Comparison of ENCODE assay signal across 1 cellular context in the genomic region with DNA sequence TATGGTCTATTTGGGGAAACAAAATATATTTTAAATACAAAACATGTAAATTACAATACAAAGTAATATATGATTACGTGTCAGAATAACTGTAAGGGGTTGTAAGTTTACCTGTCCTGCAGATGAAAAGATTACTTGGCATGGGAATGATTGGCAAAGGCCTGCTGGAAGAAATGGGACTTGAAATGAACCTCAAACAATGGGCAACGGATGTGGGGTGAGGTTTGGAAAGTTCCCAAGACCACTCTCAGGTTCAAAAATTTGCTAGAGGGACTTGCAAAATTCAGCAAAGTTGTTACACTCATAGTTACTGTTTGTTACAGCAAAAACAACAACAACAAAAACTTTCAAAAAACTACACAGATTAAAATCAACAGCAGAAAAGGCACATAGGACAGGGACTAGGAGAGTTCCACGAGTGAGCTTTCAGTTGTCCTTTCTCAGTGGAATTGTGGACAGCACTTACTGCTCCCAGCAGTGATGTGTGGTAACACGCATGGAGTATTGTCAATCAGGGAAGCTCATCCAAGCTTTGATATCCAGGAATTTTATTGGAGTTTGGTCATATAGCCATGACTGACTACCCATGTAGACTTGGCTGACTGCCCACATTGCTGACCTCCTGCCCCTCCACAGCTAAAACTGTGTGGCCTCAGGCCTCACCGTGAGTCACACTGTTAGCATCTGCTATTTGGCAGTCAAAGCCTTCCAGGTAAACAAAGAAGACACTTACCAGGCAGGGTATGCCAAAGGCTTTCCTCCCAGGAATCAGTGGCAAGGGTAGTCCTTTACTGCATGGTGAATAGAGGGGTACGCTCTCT.
TF ChIP-seq lines count a peak whose summit lies in the region.

No MANE protein-coding gene starts in this region.

TF ChIP-seq in HepG2, 621 proteins besides CTCF, POLR2A, EP300 and RAD21 (continued from another document and continues in another):
- TF ChIP-seq ZBTB2 (CRISPR knock-in tag; IDR thresholded peaks at IDR 0.05; ENCODE audit: low read depth), result no peak
- TF ChIP-seq NKX3-1 (CRISPR knock-in tag; IDR thresholded peaks at IDR 0.05), result no peak
- TF ChIP-seq ZNF644 (CRISPR knock-in tag; IDR thresholded peaks at IDR 0.05; ENCODE audit: low read depth), result peak; percentile 77; the same call in 1 of the 2 replicates
- TF ChIP-seq, protein P1, sequence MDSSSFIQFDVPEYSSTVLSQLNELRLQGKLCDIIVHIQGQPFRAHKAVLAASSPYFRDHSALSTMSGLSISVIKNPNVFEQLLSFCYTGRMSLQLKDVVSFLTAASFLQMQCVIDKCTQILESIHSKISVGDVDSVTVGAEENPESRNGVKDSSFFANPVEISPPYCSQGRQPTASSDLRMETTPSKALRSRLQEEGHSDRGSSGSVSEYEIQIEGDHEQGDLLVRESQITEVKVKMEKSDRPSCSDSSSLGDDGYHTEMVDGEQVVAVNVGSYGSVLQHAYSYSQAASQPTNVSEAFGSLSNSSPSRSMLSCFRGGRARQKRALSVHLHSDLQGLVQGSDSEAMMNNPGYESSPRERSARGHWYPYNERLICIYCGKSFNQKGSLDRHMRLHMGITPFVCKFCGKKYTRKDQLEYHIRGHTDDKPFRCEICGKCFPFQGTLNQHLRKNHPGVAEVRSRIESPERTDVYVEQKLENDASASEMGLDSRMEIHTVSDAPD (CRISPR knock-in tag; IDR thresholded peaks at IDR 0.05), result peak; percentile 91
- TF ChIP-seq KLF15 (CRISPR knock-in tag; IDR thresholded peaks at IDR 0.05; ENCODE audit: borderline replicate concordance), result no peak
- TF ChIP-seq HMG20A (CRISPR knock-in tag; IDR thresholded peaks at IDR 0.05; ENCODE audit: borderline replicate concordance), result peak; percentile 89; the same call in 1 of the 2 replicates
- peak; percentile 32; the same call in 1 of the 2 replicates for TF ChIP-seq SMARCE1 (IDR thresholded peaks at IDR 0.05; ENCODE audit: borderline replicate concordance)
- TF ChIP-seq FOXJ3 (CRISPR knock-in tag; IDR thresholded peaks at IDR 0.05; ENCODE audit: borderline replicate concordance), result no peak
- no peak for TF ChIP-seq ZKSCAN5 (CRISPR knock-in tag; IDR thresholded peaks at IDR 0.05)
- TF ChIP-seq SRSF9 (IDR thresholded peaks at IDR 0.05; ENCODE audit: borderline replicate concordance, insufficient read depth, low read depth, low read length, poor library complexity, severe bottlenecking), result no peak
- TF ChIP-seq ZNF136 (CRISPR knock-in tag; IDR thresholded peaks at IDR 0.05; ENCODE audit: low read depth), result 0 out of 2 replicates have a peak, but pooled peaks have one; percentile 57
- no peak for TF ChIP-seq ZFP62 (CRISPR knock-in tag; IDR thresholded peaks at IDR 0.05)
- no peak for TF ChIP-seq RBM39 (IDR thresholded peaks at IDR 0.05; ENCODE audit: low read depth, low read length, poor library complexity, severe bottlenecking)
- peak; percentile 52; the same call in 1 of the 2 replicates for TF ChIP-seq ZNF792 (CRISPR knock-in tag; IDR thresholded peaks at IDR 0.05)
- TF ChIP-seq SOX13 (IDR thresholded peaks at IDR 0.05), result no peak
- TF ChIP-seq SOX13 (CRISPR knock-in tag; conservative IDR thresholded peaks at IDR 0.05 in 1 of 2, IDR thresholded peaks at IDR 0.05 in 1 of 2), result peak in 1 of 2 experiments; percentile 73; a peak in 2 of 4 replicates
- peak; percentile 72; the same call in 1 of the 2 replicates for TF ChIP-seq LCORL (IDR thresholded peaks at IDR 0.05)
- TF ChIP-seq LCORL (CRISPR knock-in tag; IDR thresholded peaks at IDR 0.05), result peak; percentile 95
- TF ChIP-seq MED8 (CRISPR knock-in tag; IDR thresholded peaks at IDR 0.05; ENCODE audit: insufficient replicate concordance), result no peak
- TF ChIP-seq, protein P2, sequence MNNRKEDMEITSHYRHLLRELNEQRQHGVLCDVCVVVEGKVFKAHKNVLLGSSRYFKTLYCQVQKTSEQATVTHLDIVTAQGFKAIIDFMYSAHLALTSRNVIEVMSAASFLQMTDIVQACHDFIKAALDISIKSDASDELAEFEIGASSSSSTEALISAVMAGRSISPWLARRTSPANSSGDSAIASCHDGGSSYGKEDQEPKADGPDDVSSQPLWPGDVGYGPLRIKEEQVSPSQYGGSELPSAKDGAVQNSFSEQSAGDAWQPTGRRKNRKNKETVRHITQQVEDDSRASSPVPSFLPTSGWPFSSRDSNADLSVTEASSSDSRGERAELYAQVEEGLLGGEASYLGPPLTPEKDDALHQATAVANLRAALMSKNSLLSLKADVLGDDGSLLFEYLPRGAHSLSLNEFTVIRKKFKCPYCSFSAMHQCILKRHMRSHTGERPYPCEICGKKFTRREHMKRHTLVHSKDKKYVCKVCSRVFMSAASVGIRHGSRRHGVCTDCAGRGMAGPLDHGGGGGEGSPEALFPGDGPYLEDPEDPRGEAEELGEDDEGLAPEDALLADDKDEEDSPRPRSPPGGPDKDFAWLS (CRISPR knock-in tag; IDR thresholded peaks at IDR 0.05; ENCODE audit: borderline replicate concordance), result no peak
- no peak for TF ChIP-seq EEA1 (CRISPR knock-in tag; IDR thresholded peaks at IDR 0.05; ENCODE audit: borderline replicate concordance)
- no peak for TF ChIP-seq SNRNP70 (IDR thresholded peaks at IDR 0.05; ENCODE audit: low read depth, low read length)
- TF ChIP-seq, protein P3, sequence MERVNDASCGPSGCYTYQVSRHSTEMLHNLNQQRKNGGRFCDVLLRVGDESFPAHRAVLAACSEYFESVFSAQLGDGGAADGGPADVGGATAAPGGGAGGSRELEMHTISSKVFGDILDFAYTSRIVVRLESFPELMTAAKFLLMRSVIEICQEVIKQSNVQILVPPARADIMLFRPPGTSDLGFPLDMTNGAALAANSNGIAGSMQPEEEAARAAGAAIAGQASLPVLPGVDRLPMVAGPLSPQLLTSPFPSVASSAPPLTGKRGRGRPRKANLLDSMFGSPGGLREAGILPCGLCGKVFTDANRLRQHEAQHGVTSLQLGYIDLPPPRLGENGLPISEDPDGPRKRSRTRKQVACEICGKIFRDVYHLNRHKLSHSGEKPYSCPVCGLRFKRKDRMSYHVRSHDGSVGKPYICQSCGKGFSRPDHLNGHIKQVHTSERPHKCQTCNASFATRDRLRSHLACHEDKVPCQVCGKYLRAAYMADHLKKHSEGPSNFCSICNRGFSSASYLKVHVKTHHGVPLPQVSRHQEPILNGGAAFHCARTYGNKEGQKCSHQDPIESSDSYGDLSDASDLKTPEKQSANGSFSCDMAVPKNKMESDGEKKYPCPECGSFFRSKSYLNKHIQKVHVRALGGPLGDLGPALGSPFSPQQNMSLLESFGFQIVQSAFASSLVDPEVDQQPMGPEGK (CRISPR knock-in tag; IDR thresholded peaks at IDR 0.05), result peak; percentile 36; the same call in 1 of the 2 replicates
- TF ChIP-seq CREBL2 (CRISPR knock-in tag; IDR thresholded peaks at IDR 0.05; ENCODE audit: borderline replicate concordance), result no peak
- no peak for TF ChIP-seq BCL3 (CRISPR knock-in tag; IDR thresholded peaks at IDR 0.05)
- TF ChIP-seq, protein P4, sequence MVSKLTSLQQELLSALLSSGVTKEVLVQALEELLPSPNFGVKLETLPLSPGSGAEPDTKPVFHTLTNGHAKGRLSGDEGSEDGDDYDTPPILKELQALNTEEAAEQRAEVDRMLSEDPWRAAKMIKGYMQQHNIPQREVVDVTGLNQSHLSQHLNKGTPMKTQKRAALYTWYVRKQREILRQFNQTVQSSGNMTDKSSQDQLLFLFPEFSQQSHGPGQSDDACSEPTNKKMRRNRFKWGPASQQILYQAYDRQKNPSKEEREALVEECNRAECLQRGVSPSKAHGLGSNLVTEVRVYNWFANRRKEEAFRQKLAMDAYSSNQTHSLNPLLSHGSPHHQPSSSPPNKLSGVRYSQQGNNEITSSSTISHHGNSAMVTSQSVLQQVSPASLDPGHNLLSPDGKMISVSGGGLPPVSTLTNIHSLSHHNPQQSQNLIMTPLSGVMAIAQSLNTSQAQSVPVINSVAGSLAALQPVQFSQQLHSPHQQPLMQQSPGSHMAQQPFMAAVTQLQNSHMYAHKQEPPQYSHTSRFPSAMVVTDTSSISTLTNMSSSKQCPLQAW (CRISPR knock-in tag; IDR thresholded peaks at IDR 0.05), result peak; percentile 58; the same call in 1 of the 2 replicates
- TF ChIP-seq ZNF781 (CRISPR knock-in tag; IDR thresholded peaks at IDR 0.05; ENCODE audit: borderline replicate concordance, not compliant biosample characterization), result no peak
- no peak for TF ChIP-seq ZNF850 (CRISPR knock-in tag; conservative IDR thresholded peaks at IDR 0.05)
- TF ChIP-seq, protein P5, sequence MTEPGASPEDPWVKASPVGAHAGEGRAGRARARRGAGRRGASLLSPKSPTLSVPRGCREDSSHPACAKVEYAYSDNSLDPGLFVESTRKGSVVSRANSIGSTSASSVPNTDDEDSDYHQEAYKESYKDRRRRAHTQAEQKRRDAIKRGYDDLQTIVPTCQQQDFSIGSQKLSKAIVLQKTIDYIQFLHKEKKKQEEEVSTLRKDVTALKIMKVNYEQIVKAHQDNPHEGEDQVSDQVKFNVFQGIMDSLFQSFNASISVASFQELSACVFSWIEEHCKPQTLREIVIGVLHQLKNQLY (CRISPR knock-in tag; IDR thresholded peaks at IDR 0.05), result peak; percentile 51; the same call in 1 of the 2 replicates
- TF ChIP-seq ZC3H4 (CRISPR knock-in tag; IDR thresholded peaks at IDR 0.05; ENCODE audit: borderline replicate concordance), result no peak
- TF ChIP-seq SIN3A (IDR thresholded peaks at IDR 0.05; ENCODE audit: borderline replicate concordance, low read depth, low read length), result no peak
- no peak for TF ChIP-seq RBM22 (optimal IDR thresholded peaks at IDR 0.05; ENCODE audit: low read length)
- no peak for TF ChIP-seq KDM3A (CRISPR knock-in tag; IDR thresholded peaks at IDR 0.05; ENCODE audit: low read depth)
- TF ChIP-seq YEATS4 (CRISPR knock-in tag; IDR thresholded peaks at IDR 0.05; ENCODE audit: borderline replicate concordance), result no peak
- TF ChIP-seq ZNF703 (CRISPR knock-in tag; IDR thresholded peaks at IDR 0.05; ENCODE audit: borderline replicate concordance), result no peak
- no peak for TF ChIP-seq ISX (CRISPR knock-in tag; conservative IDR thresholded peaks at IDR 0.05)
- no peak for TF ChIP-seq ZNF687 (CRISPR knock-in tag; IDR thresholded peaks at IDR 0.05)
- TF ChIP-seq ZNF746 (CRISPR knock-in tag; IDR thresholded peaks at IDR 0.05), result no peak
- TF ChIP-seq RARG (CRISPR knock-in tag; IDR thresholded peaks at IDR 0.05; ENCODE audit: low read depth), result no peak
- no peak; the same call in 1 of the 2 replicates for TF ChIP-seq KLF11 (CRISPR knock-in tag; IDR thresholded peaks at IDR 0.05)
- TF ChIP-seq FOXP4 (CRISPR knock-in tag; IDR thresholded peaks at IDR 0.05), result peak; percentile 86
- TF ChIP-seq ZFP36L2 (CRISPR knock-in tag; IDR thresholded peaks at IDR 0.05), result no peak
- TF ChIP-seq EHMT2 (IDR thresholded peaks at IDR 0.05; ENCODE audit: borderline replicate concordance, low read depth, low read length), result no peak
